In genomic region chr16:29807426-29808218, GRCh38 we compare ENCODE assay signal across 1 cellular context.
TF ChIP-seq lines count a peak whose summit lies in the region.

No MANE protein-coding gene starts in this region.

TF ChIP-seq in HepG2, 621 proteins besides CTCF, POLR2A, EP300 and RAD21 (continued from another document and continues in another):
- TF ChIP-seq HIC2 (CRISPR knock-in tag; IDR thresholded peaks at IDR 0.05; ENCODE audit: low read depth) (peak; percentile 94), HNRNPL (IDR thresholded peaks at IDR 0.05; ENCODE audit: low read depth, low read length) (peak; percentile 92), ZXDC (CRISPR knock-in tag; IDR thresholded peaks at IDR 0.05) (no peak; the same call in none of the 2 replicates), HMG20A (CRISPR knock-in tag; IDR thresholded peaks at IDR 0.05; ENCODE audit: borderline replicate concordance) (0 out of 2 replicates have a peak, but pooled peaks have one; percentile 66), FOXJ3 (CRISPR knock-in tag; IDR thresholded peaks at IDR 0.05; ENCODE audit: borderline replicate concordance) (no peak; the same call in 1 of the 2 replicates), BCLAF1 (IDR thresholded peaks at IDR 0.05) (no peak), JUN (CRISPR knock-in tag; IDR thresholded peaks at IDR 0.05) (peak; percentile 89), GABPA (IDR thresholded peaks at IDR 0.05; ENCODE audit: low read depth, low read length) (no peak), GABPA (CRISPR knock-in tag; IDR thresholded peaks at IDR 0.05; ENCODE audit: low read depth) (peak; percentile 65; the same call in 1 of the 2 replicates), ZNF724P (CRISPR knock-in tag; IDR thresholded peaks at IDR 0.05; ENCODE audit: borderline replicate concordance) (peak; percentile 99), JUNB (CRISPR knock-in tag; IDR thresholded peaks at IDR 0.05; ENCODE audit: borderline replicate concordance) (peak; percentile 92), MAFF (IDR thresholded peaks at IDR 0.05; ENCODE audit: low read depth, low read length) (no peak; the same call in 1 of the 2 replicates), MTA1 (CRISPR knock-in tag; IDR thresholded peaks at IDR 0.05; ENCODE audit: borderline replicate concordance) (peak; percentile 99), ARID2 (CRISPR knock-in tag; IDR thresholded peaks at IDR 0.05; ENCODE audit: borderline replicate concordance) (peak; percentile 99), GPN1 (CRISPR knock-in tag; IDR thresholded peaks at IDR 0.05; ENCODE audit: borderline replicate concordance) (0 out of 2 replicates have a peak, but pooled peaks have one; percentile 61), MLXIP (CRISPR knock-in tag; IDR thresholded peaks at IDR 0.05; ENCODE audit: borderline replicate concordance) (peak; percentile 92; the same call in 1 of the 2 replicates), ZNF441 (CRISPR knock-in tag; IDR thresholded peaks at IDR 0.05; ENCODE audit: borderline replicate concordance) (peak; percentile 95; the same call in 1 of the 2 replicates), ZFP82 (CRISPR knock-in tag; IDR thresholded peaks at IDR 0.05; ENCODE audit: borderline replicate concordance) (peak; percentile 89; the same call in 1 of the 2 replicates), XBP1 (CRISPR knock-in tag; IDR thresholded peaks at IDR 0.05) (peak; percentile 94; the same call in 1 of the 2 replicates), MYPOP (CRISPR knock-in tag; IDR thresholded peaks at IDR 0.05) (peak; percentile 98), ZBTB26 (CRISPR knock-in tag; IDR thresholded peaks at IDR 0.05; ENCODE audit: borderline replicate concordance) (peak; percentile 92), DNMT3B (CRISPR knock-in tag; conservative IDR thresholded peaks at IDR 0.05) (peak; percentile 96; the same call in 1 of the 2 replicates), PCBP2 (optimal IDR thresholded peaks at IDR 0.05; ENCODE audit: low read depth, low read length, poor library complexity, severe bottlenecking) (no peak), MEIS1 (CRISPR knock-in tag; IDR thresholded peaks at IDR 0.05; ENCODE audit: borderline replicate concordance) (peak; percentile 96), IRF2 (CRISPR knock-in tag; IDR thresholded peaks at IDR 0.05) (peak; percentile 81), MXI1 (IDR thresholded peaks at IDR 0.05; ENCODE audit: borderline replicate concordance, low read depth, low read length) (peak; percentile 88; the same call in 1 of the 3 replicates), SMARCC2 (IDR thresholded peaks at IDR 0.05) (no peak), ZNF337 (CRISPR knock-in tag; IDR thresholded peaks at IDR 0.05; ENCODE audit: borderline replicate concordance, low read depth) (peak; percentile 85; the same call in 1 of the 2 replicates), SALL1 (CRISPR knock-in tag; IDR thresholded peaks at IDR 0.05) (peak; percentile 99), KDM5B (CRISPR knock-in tag; IDR thresholded peaks at IDR 0.05; ENCODE audit: borderline replicate concordance) (peak; percentile 100), MIXL1 (CRISPR knock-in tag; IDR thresholded peaks at IDR 0.05) (peak; percentile 72), ZNF713 (CRISPR knock-in tag; IDR thresholded peaks at IDR 0.05) (peak; percentile 79; the same call in 1 of the 2 replicates), ARID4A (CRISPR knock-in tag; IDR thresholded peaks at IDR 0.05; ENCODE audit: borderline replicate concordance) (peak; percentile 99), ZFYVE20 (CRISPR knock-in tag; IDR thresholded peaks at IDR 0.05; ENCODE audit: borderline replicate concordance, low read depth) (peak; percentile 97), NCOA1 (CRISPR knock-in tag; IDR thresholded peaks at IDR 0.05) (0 out of 2 replicates have a peak, but pooled peaks have one; percentile 72), ZNF333 (CRISPR knock-in tag; IDR thresholded peaks at IDR 0.05; ENCODE audit: borderline replicate concordance) (peak; percentile 99; the same call in 1 of the 2 replicates), ZNF589 (CRISPR knock-in tag; conservative IDR thresholded peaks at IDR 0.05) (peak; percentile 98), RFX3 (CRISPR knock-in tag; IDR thresholded peaks at IDR 0.05) (peak; percentile 42; the same call in 1 of the 2 replicates), ZBTB39 (CRISPR knock-in tag; IDR thresholded peaks at IDR 0.05) (no peak; the same call in 1 of the 2 replicates), ZNF367 (CRISPR knock-in tag; IDR thresholded peaks at IDR 0.05; ENCODE audit: borderline replicate concordance) (peak; percentile 97), IRX3 (CRISPR knock-in tag; IDR thresholded peaks at IDR 0.05; ENCODE audit: borderline replicate concordance, low read depth) (peak; percentile 97; the same call in 1 of the 2 replicates)
